In genomic region chr12:49098035-49098451, GRCh38 we compare ENCODE assay signal across 8 cellular contexts. TPM values are rescaled to one million over a fixed set of nuclear protein-coding genes. Genes with fewer than 3 reads are reported as not detected.
DNase-seq lines count a peak whose midpoint lies in the region; ATAC-seq and TF ChIP-seq lines count a peak whose summit lies in the region.

No MANE protein-coding gene starts in this region.

- H3K9me3 ChIP-seq in PC-9 (ENCODE audit: insufficient read depth, low read depth) = no peaks in the 10 kb centered on the region

- CTCF ChIA-PET in AG04449 (lab: Yijun Ruan, JAX) = interaction anchor here (1.1 to 21.3 kb wide), 9 partner anchors 10 to 55 kb away, joined by 4 to 430 read pairs (median 17); partner anchors contain the start of genes LMBR1L, RHEBL1 and TUBA1B
- CTCF ChIA-PET in PC-9 (lab: Charles Lee) = interaction anchor here (0.6 to 3.5 kb wide), 3 partner anchors 9 to 30 kb away, joined by 3 to 26 read pairs (median 12); no protein-coding TSS in a partner anchor

- H4K20me1 ChIP-seq in PC-9 (ENCODE audit: insufficient read depth) = no peaks in the 10 kb centered on the region

- H3K4me3 ChIP-seq in AG04449 (ENCODE audit: low read depth, low read length) (no peak overlapping the region), GM12875 (ENCODE audit: low read depth, low read length) (no peak overlapping the region), PC-9 (no peak overlapping the region)

- H3K27ac ChIP-seq in PC-9 = no peak overlapping the region

- H3K27me3 ChIP-seq in PC-9 (ENCODE audit: insufficient read depth, low read depth) = peaks cover 16% of the 10 kb centered on the region

- 0 out of 2 replicates have a peak, but pooled peaks cover 4% of the 10 kb centered on the region for H3K4me1 ChIP-seq in PC-9 (replicated peaks; ENCODE audit: insufficient read depth)

- TF ChIP-seq CTCF in AG04449 (IDR thresholded peaks at IDR 0.05; ENCODE audit: insufficient read depth, low read length, missing control alignments) = peak; percentile 69
- TF ChIP-seq CTCF in GM12875 (IDR thresholded peaks at IDR 0.05; ENCODE audit: borderline replicate concordance, insufficient read depth, low read depth, low read length) = peak; percentile 90
- peak; percentile 80 for TF ChIP-seq CTCF in PC-9 (conservative IDR thresholded peaks at IDR 0.05)

- intact Hi-C loops in PC-9 (cut with micrococcal nuclease; ENCODE audit: unreplicated experiment) = no loop called here

- no peak for DNase-seq in AG04449 (ENCODE audit: low read depth, low spot score)
- no peak for DNase-seq in PC-9
- DNase-seq in activated T-helper 9 cell treated with anti-CD3 and anti-CD28 coated beads, Interleukin-2, amount 50 U/mL, for 16 hours (ENCODE audit: low read depth) = peak; percentile 24
- DNase-seq in germinal center (ENCODE audit: low spot score) = peak; percentile 72
- peak; percentile 71 for DNase-seq in retina
- no peak for DNase-seq in NCI-H226

- H3K9me2 ChIP-seq in PC-9 (ENCODE audit: insufficient read depth) = no peaks in the 10 kb centered on the region

- no peak overlapping the region for H2AFZ ChIP-seq in PC-9

- no peaks in the 10 kb centered on the region for H3K79me2 ChIP-seq in PC-9 (ENCODE audit: low read depth)

- H3K36me3 ChIP-seq in PC-9 (ENCODE audit: low read depth) = peaks cover under 1% of the 10 kb centered on the region; the same call in 1 of the 2 replicates

- no peak for ATAC-seq in GM21576 (IDR thresholded peaks at IDR 0.05; ENCODE audit: unreplicated experiment)

- no peak overlapping the region for H3K4me2 ChIP-seq in PC-9

- POLR2A ChIA-PET in AG04449 (lab: Yijun Ruan, JAX) = no interaction called here
- POLR2A ChIA-PET in PC-9 (lab: Charles Lee; ENCODE audit: unreplicated experiment) = no interaction called here

- BruUV-seq in PC-9 (replicated peaks; lab: Mats Ljungman, UMichigan) = no TSS peak

- H3F3A ChIP-seq in PC-9 (ENCODE audit: insufficient read depth, low read depth) = peaks cover 17% of the 10 kb centered on the region; the same call in 1 of the 2 replicates

RNA-seq across cellular contexts. Expression of gene DHH, which starts 3.4 kb away (rescaled TPM):
- total RNA-seq in PC-9 (2021) = 0.13 and 0.28 TPM in 2 replicates

RNA-seq across cellular contexts. Expression of gene LMBR1L, which starts 12.6 kb away (rescaled TPM):
- 53.9 and 63.3 TPM in 2 replicates for total RNA-seq in PC-9 (2021)

RNA-seq across cellular contexts. Expression of gene RHEBL1, which starts 28.3 kb away (rescaled TPM):
- total RNA-seq in PC-9 (2021) = 2.9 and 3.4 TPM in 2 replicates

RNA-seq across cellular contexts. Expression of gene TUBA1B, which starts 33.2 kb away (rescaled TPM):
- total RNA-seq in PC-9 (2021) = 930 and 1,061 TPM in 2 replicates

RNA-seq across cellular contexts. Expression of gene KMT2D, which starts 37.4 kb away (rescaled TPM):
- 94.0 and 97.9 TPM in 2 replicates for total RNA-seq in PC-9 (2021)

Comparison
In these comparisons a context has a peak if more than half of its experiments do, and no peak if none do; other contexts are left out.
1. DNase-seq: peak in activated T-helper 9 cell treated with anti-CD3 and anti-CD28 coated beads, Interleukin-2, amount 50 U/mL, for 16 hours (single experiment), germinal center (single experiment) and retina (single experiment); none in AG04449 (single experiment), PC-9 (0 of 2) and NCI-H226 (single experiment).
2. Peak in every context shown above with its lines, with median percentiles within 50 percentile points of each other: CTCF ChIP-seq.